Comparison of ENCODE assay signal across 19 cellular contexts in the genomic region with DNA sequence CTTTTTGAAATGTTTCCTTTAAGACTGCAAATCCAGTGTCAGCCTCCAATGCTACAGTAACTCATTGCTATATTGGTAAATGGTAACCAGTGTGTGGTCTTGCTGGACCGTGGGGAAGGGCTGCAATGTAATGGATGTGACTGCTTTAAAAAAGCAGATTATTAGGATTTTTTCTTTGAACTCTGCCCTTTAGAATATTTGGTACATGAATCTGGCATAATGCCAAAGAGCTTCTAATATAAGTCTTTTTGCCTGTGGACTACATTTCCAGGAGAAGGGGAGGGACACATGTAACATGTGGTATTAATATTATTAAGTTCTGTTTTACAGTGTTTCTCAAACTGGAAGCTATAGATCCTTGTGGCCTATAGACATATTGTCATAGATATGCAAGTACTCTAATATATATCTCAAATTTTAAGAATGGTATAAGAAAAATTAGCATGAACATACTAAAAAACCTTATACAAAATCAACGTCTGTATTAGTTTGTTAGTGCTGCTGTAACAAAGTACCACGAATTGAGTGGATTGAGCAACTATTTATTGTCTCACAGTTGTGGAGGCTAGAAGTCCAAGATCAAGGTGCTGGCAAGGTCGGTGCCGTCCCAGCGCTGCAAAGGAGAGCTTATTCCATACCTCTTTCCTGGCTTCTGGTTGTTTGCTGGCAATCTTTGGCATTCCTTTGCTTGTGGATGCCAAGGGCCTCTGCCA.
DNase-seq lines count a peak whose midpoint lies in the region; ATAC-seq, FAIRE-seq and TF ChIP-seq lines count a peak whose summit lies in the region.
"Had no signal": no experiment of that assay in that cellular context is flagged by ENCODE, and none has a peak within 500 bp of the region (broad histone marks: within the 10 kb centered on the region; RNA-seq: fewer than 3 reads in every experiment).

No MANE protein-coding gene starts in this region.

- FAIRE-seq in HepG2 (lab: Jason Lieb, UNC): no peak
- FAIRE-seq: A549, GM12892, H1, HTR-8/SVneo had no signal

- no peak for TF ChIP-seq RAD21 in HepG2 (CRISPR knock-in tag; IDR thresholded peaks at IDR 0.05)

- no peak overlapping the region for H3K27ac Mint-ChIP-seq in activated naive CD4-positive, alpha-beta T cell treated with anti-CD3 and anti-CD28 coated beads, Interleukin-2, amount 50 U/mL, for 72 hours
- H3K27ac Mint-ChIP-seq: CD14-positive monocyte; CD4-positive, alpha-beta memory T cell; H9; IgD-negative memory B cell had no signal

- 2% methylated on average over 6 of the region's 6 CpGs for WGBS in HepG2 (ENCODE audit: low lambda C conversion rate)
- 66% methylated on average over 6 of the region's 6 CpGs for WGBS in right lobe of liver (ENCODE audit: insufficient coverage, low coverage, low lambda C conversion rate, missing lambda C conversion rate)

- no peak overlapping the region for H3K27ac ChIP-seq in HepG2 (ENCODE audit: extremely low read length, insufficient read depth, low read length)
- no peak overlapping the region for H3K27ac ChIP-seq in right lobe of liver
- H3K27ac ChIP-seq: A549 had no signal

- CTCF ChIA-PET in HepG2 (lab: Yijun Ruan, JAX; ENCODE audit: low intra/inter-chr PET ratio, low total read pairs): no interaction called here

- no peak for TF ChIP-seq EP300 in HepG2 (IDR thresholded peaks at IDR 0.05; ENCODE audit: low read depth in 2 of 2, low read length in 2 of 2)
- no peak for TF ChIP-seq EP300 in HepG2 (CRISPR knock-in tag; IDR thresholded peaks at IDR 0.05; ENCODE audit: borderline replicate concordance)

- no peaks in the 10 kb centered on the region for H3K27me3 ChIP-seq in HepG2 (ENCODE audit: control insufficient read depth in 1 of 2, insufficient read depth in 2 of 2, low read length in 2 of 2)
- no peaks in the 10 kb centered on the region for H3K27me3 ChIP-seq in right lobe of liver
- no peaks in the 10 kb centered on the region for H3K27me3 ChIP-seq in adipocyte (replicated peaks; ENCODE audit: control insufficient read depth, insufficient read depth, low read length)

- H3K79me2 ChIP-seq in HepG2 (ENCODE audit: insufficient read depth, low read length): no peaks in the 10 kb centered on the region

- ATAC-seq in HepG2 (no peak), right lobe of liver (no peak), GM18861 (IDR thresholded peaks at IDR 0.05; ENCODE audit: unreplicated experiment) (no peak)
- ATAC-seq in activated naive CD4-positive, alpha-beta T cell treated with anti-CD3 and anti-CD28 coated beads, Interleukin-2, amount 50 U/mL, for 72 hours: no peak
- ATAC-seq: A549 had no signal

- POLR2A ChIA-PET in HepG2 (lab: Yijun Ruan, JAX): no interaction called here

- TF ChIP-seq CTCF in HepG2 (CRISPR knock-in tag; IDR thresholded peaks at IDR 0.05) (no peak), right lobe of liver (IDR thresholded peaks at IDR 0.05) (no peak), fibroblast of the aortic adventitia (IDR thresholded peaks at IDR 0.05; ENCODE audit: insufficient read depth, low read length) (no peak)

- no peak overlapping the region for H3K9ac ChIP-seq in HepG2 (ENCODE audit: insufficient read depth, low read depth, low read length)
- no peak overlapping the region for H3K9ac ChIP-seq in adipocyte (ENCODE audit: low read length)

- no TSS peak for BruUV-seq in HepG2 (replicated peaks; lab: Mats Ljungman, UMichigan)

- H3K4me2 ChIP-seq in HepG2 (ENCODE audit: low read depth, low read length): no peak overlapping the region
- H3K4me2 ChIP-seq: A549 had no signal

- H2AFZ ChIP-seq in HepG2 (ENCODE audit: low read length): no peak overlapping the region

- intact Hi-C loops in HepG2 (cut with micrococcal nuclease; ENCODE audit: unreplicated experiment) (no loop called here), right lobe of liver (cut with DNase I) (no loop called here)

- H3K9me3 Mint-ChIP-seq in activated naive CD4-positive, alpha-beta T cell treated with anti-CD3 and anti-CD28 coated beads, Interleukin-2, amount 50 U/mL, for 72 hours: peaks cover 0 to 5% of the 10 kb centered on the region in 2 donors
- H3K9me3 Mint-ChIP-seq: H9 had no signal

- no peaks in the 10 kb centered on the region for H3K36me3 Mint-ChIP-seq in activated naive CD4-positive, alpha-beta T cell treated with anti-CD3 and anti-CD28 coated beads, Interleukin-2, amount 50 U/mL, for 72 hours
- H3K36me3 Mint-ChIP-seq: CD14-positive monocyte; CD4-positive, alpha-beta memory T cell; IgD-negative memory B cell had no signal

- no peak for DNase-seq in HepG2 (ENCODE audit: low spot score)
- DNase-seq in right lobe of liver: no peak
- peak; percentile 0 for DNase-seq in adipocyte (ENCODE audit: low read depth)
- DNase-seq in fibroblast of the aortic adventitia (ENCODE audit: low read depth): peak; percentile 0
- no peak for DNase-seq in activated naive CD4-positive, alpha-beta T cell treated with anti-CD3 and anti-CD28 coated beads, Interleukin-2, amount 50 U/mL, for 72 hours (ENCODE audit: low spot score in 2 of 2)
- no peak for DNase-seq in SIG-M5 (lab: John Stamatoyannopoulos, UW)
- DNase-seq: AML-193; CD4-positive, alpha-beta memory T cell; DMS153; DMS79; GDM1; H9 had no signal

- H3K4me1 ChIP-seq in HepG2 (ENCODE audit: insufficient read depth, low read length) (no peaks in the 10 kb centered on the region), right lobe of liver (no peaks in the 10 kb centered on the region), adipocyte (ENCODE audit: control insufficient read depth, insufficient read depth, low read length) (no peaks in the 10 kb centered on the region)
- H3K4me1 ChIP-seq: A549 had no signal

- H3K9me3 ChIP-seq in HepG2 (ENCODE audit: low read length) (no peaks in the 10 kb centered on the region), right lobe of liver (no peaks in the 10 kb centered on the region), adipocyte (ENCODE audit: control insufficient read depth, low read length) (peaks cover 3% of the 10 kb centered on the region)
- H3K9me3 ChIP-seq: A549 had no signal

- H4K20me1 ChIP-seq in HepG2 (ENCODE audit: insufficient read depth, low read length): no peaks in the 10 kb centered on the region

- H3K4me3 ChIP-seq in HepG2 (replicated peaks in 1 of 3; ENCODE audit: insufficient read depth in 1 of 3, low read depth in 2 of 3, low read length in 3 of 3) (no peak overlapping the region), right lobe of liver (no peak overlapping the region), adipocyte (ENCODE audit: low read length) (no peak overlapping the region), fibroblast of the aortic adventitia (ENCODE audit: low read depth, low read length) (no peak overlapping the region)
- H3K4me3 ChIP-seq: A549 had no signal

- in situ Hi-C loops in HepG2 (cut with HindIII; ENCODE audit: extremely low pct_ligation_motif_present, low pct_unique_long_range_greater_than_20kb): no loop called here

- H3K36me3 ChIP-seq in HepG2 (replicated peaks in 1 of 2; ENCODE audit: control insufficient read depth in 1 of 2, insufficient read depth in 2 of 2, low read length in 2 of 2) (no peaks in the 10 kb centered on the region), right lobe of liver (no peaks in the 10 kb centered on the region), adipocyte (ENCODE audit: control insufficient read depth, insufficient read depth, low read length, severe bottlenecking) (no peaks in the 10 kb centered on the region)

- TF ChIP-seq POLR2A in HepG2 (IDR thresholded peaks at IDR 0.05; ENCODE audit: insufficient read depth in 1 of 2, low read depth in 2 of 2, low read length in 2 of 2) (no peak), right lobe of liver (IDR thresholded peaks at IDR 0.05) (no peak)

TF ChIP-seq in HepG2, 621 proteins besides CTCF, POLR2A, EP300 and RAD21:
- TF ChIP-seq YEATS2 (CRISPR knock-in tag; IDR thresholded peaks at IDR 0.05; ENCODE audit: borderline replicate concordance) (no peak), RELA (CRISPR knock-in tag; IDR thresholded peaks at IDR 0.05) (no peak), SRSF1 (optimal IDR thresholded peaks at IDR 0.05; ENCODE audit: low read depth, low read length) (no peak), KMT2B (CRISPR knock-in tag; IDR thresholded peaks at IDR 0.05) (no peak), ZNF660 (CRISPR knock-in tag; IDR thresholded peaks at IDR 0.05; ENCODE audit: borderline replicate concordance, low read depth) (no peak), FLYWCH1 (CRISPR knock-in tag; IDR thresholded peaks at IDR 0.05) (no peak), RFX1 (IDR thresholded peaks at IDR 0.05) (no peak), KLF16 (CRISPR knock-in tag; IDR thresholded peaks at IDR 0.05) (no peak), LCORL (IDR thresholded peaks at IDR 0.05) (peak; percentile 86), LCORL (CRISPR knock-in tag; IDR thresholded peaks at IDR 0.05) (no peak), RCOR2 (CRISPR knock-in tag; IDR thresholded peaks at IDR 0.05) (no peak), ZNF12 (CRISPR knock-in tag; IDR thresholded peaks at IDR 0.05) (peak; percentile 96)
- TF ChIP-seq, protein P1, sequence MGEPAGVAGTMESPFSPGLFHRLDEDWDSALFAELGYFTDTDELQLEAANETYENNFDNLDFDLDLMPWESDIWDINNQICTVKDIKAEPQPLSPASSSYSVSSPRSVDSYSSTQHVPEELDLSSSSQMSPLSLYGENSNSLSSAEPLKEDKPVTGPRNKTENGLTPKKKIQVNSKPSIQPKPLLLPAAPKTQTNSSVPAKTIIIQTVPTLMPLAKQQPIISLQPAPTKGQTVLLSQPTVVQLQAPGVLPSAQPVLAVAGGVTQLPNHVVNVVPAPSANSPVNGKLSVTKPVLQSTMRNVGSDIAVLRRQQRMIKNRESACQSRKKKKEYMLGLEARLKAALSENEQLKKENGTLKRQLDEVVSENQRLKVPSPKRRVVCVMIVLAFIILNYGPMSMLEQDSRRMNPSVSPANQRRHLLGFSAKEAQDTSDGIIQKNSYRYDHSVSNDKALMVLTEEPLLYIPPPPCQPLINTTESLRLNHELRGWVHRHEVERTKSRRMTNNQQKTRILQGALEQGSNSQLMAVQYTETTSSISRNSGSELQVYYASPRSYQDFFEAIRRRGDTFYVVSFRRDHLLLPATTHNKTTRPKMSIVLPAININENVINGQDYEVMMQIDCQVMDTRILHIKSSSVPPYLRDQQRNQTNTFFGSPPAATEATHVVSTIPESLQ (CRISPR knock-in tag; conservative IDR thresholded peaks at IDR 0.05): no peak

Comparison
In these comparisons a context has a peak if more than half of its experiments do, and no peak if none do; other contexts are left out.
1. DNase-seq: peak in adipocyte (single experiment) and fibroblast of the aortic adventitia (single experiment); none in HepG2 (single experiment), right lobe of liver (0 of 3), activated naive CD4-positive, alpha-beta T cell treated with anti-CD3 and anti-CD28 coated beads, Interleukin-2, amount 50 U/mL, for 72 hours (0 of 2) and SIG-M5 (single experiment).